ENCODE assay signal across 12 cellular contexts in the genomic region with DNA sequence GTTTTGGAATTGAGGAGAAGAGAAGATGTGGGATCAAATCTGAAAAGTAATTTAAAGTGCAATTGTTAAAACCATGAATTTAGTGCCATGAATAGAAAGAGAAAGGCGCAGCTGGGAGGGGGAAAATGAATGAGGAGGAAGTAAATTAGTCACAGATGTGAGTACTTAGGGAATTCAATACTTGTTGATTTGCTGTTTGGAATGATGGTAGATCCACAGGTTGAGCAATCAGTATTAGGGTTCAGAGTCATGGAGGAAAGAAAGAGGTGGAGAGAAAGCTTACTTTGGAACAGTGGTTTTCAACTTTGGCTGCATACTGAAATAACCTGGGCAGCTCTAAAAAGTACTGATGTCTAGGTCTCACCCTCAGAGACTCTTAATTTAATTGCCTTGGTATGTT.
"Had no signal": no experiment of that assay in that cellular context is flagged by ENCODE, and none has a peak within 500 bp of the region (broad histone marks: within the 10 kb centered on the region; RNA-seq: fewer than 3 reads in every experiment).

No MANE protein-coding gene starts in this region.

- H3K36me3 ChIP-seq: adrenal gland, left ventricle myocardium inferior, thyroid gland had no signal

- H3K27me3 ChIP-seq: adrenal gland, thyroid gland had no signal

- DNase-seq: activated CD4-positive, CD25-positive, alpha-beta regulatory T cell treated with anti-CD3 and anti-CD28 coated beads, Interleukin-2, amount 50 U/mL, for 72 hours; activated naive CD4-positive, alpha-beta T cell treated with anti-CD3 and anti-CD28 coated beads for 36 hours; activated T-cell treated with anti-CD3 and anti-CD28 coated beads for 4 hours; adrenal gland; hippocampal formation; left ventricle myocardium inferior; naive thymus-derived CD4-positive, alpha-beta T cell; retina; stimulated activated CD4-positive, alpha-beta T cell treated with anti-CD3 and anti-CD28 coated beads, Interleukin-2, amount 100 ng/mL, for 48 hours; thyroid gland had no signal

- H3K9ac ChIP-seq: parathyroid adenoma had no signal

- H3K9me3 ChIP-seq: adrenal gland, left ventricle myocardium inferior, thyroid gland had no signal

- H3K27ac ChIP-seq: adrenal gland, left ventricle myocardium inferior, parathyroid adenoma, thyroid gland had no signal

- H3K4me1 ChIP-seq: adrenal gland, left ventricle myocardium inferior, parathyroid adenoma, thyroid gland had no signal

- H2AFZ ChIP-seq: parathyroid adenoma had no signal

- ATAC-seq: naive thymus-derived CD4-positive, alpha-beta T cell; stimulated activated memory B cell treated with anti-CD40 and anti-IgM and Interleukin-4, amounts not matched to agents 10 μg/mL and 1 μg/mL and 100 μg/mL, for 72 hours had no signal

- H3K4me3 ChIP-seq: adrenal gland, left ventricle myocardium inferior, thyroid gland had no signal
